9 cellular contexts compared by ENCODE assay signal in genomic region chr3:34056951-34057390, GRCh38.
DNase-seq lines count a peak whose midpoint lies in the region; ATAC-seq and TF ChIP-seq lines count a peak whose summit lies in the region.
"Had no signal": no experiment of that assay in that cellular context is flagged by ENCODE, and none has a peak within 500 bp of the region (broad histone marks: within the 10 kb centered on the region; RNA-seq: fewer than 3 reads in every experiment).

No MANE protein-coding gene starts in this region.

- no peaks in the 10 kb centered on the region for H3K79me2 ChIP-seq in PC-9 (ENCODE audit: low read depth)

- intact Hi-C loops in PC-9 (cut with micrococcal nuclease; ENCODE audit: unreplicated experiment) (no loop called here), upper lobe of right lung (cut with DNase I) (no loop called here)

- no TSS peak for BruUV-seq in PC-9 (replicated peaks; lab: Mats Ljungman, UMichigan)

- 0 out of 2 replicates have a peak overlapping the region, but pooled peaks have one; percentile 16 for H2AFZ ChIP-seq in PC-9

- H3K4me1 ChIP-seq in PC-9 (replicated peaks; ENCODE audit: insufficient read depth) (no peaks in the 10 kb centered on the region), upper lobe of right lung (no peaks in the 10 kb centered on the region), right atrium auricular region (no peaks in the 10 kb centered on the region)
- H3K4me1 ChIP-seq: body of pancreas had no signal

- DNase-seq in stimulated activated CD4-positive, alpha-beta T cell treated with anti-CD3 and anti-CD28 coated beads, Interleukin-15, amount 100 ng/mL, for 24 hours, result peak; percentile 38
- no peak for DNase-seq in stimulated activated CD4-positive, alpha-beta T cell treated with anti-CD3 and anti-CD28 coated beads, Interleukin-4, amount 100 ng/mL, for 1 hour
- DNase-seq in PC-9 (no peak), upper lobe of right lung (no peak), retina (no peak), right atrium auricular region (ENCODE audit: low spot score) (no peak)
- no peak for DNase-seq in activated CD8-positive, alpha-beta memory T cell treated with anti-CD3 and anti-CD28 coated beads, Interleukin-2, amount 50 U/mL, for 48 hours
- DNase-seq: body of pancreas had no signal

- H3K4me3 ChIP-seq in PC-9 (no peak overlapping the region), upper lobe of right lung (no peak overlapping the region), right atrium auricular region (no peak overlapping the region)
- H3K4me3 ChIP-seq: body of pancreas had no signal

- CTCF ChIA-PET in PC-9 (lab: Charles Lee), result no interaction called here

- H3K9me3 ChIP-seq in PC-9 (ENCODE audit: insufficient read depth, low read depth) (no peaks in the 10 kb centered on the region), upper lobe of right lung (no peaks in the 10 kb centered on the region), right atrium auricular region (no peaks in the 10 kb centered on the region)
- H3K9me3 ChIP-seq: body of pancreas had no signal

- H3K27ac ChIP-seq in PC-9 (no peak overlapping the region), upper lobe of right lung (no peak overlapping the region), right atrium auricular region (no peak overlapping the region)
- H3K27ac ChIP-seq: body of pancreas had no signal

- no peaks in the 10 kb centered on the region for H3F3A ChIP-seq in PC-9 (ENCODE audit: insufficient read depth, low read depth)

- no peaks in the 10 kb centered on the region for H4K20me1 ChIP-seq in PC-9 (ENCODE audit: insufficient read depth)

- H3K4me2 ChIP-seq in PC-9, result no peak overlapping the region

- H3K36me3 ChIP-seq in PC-9 (ENCODE audit: low read depth) (no peaks in the 10 kb centered on the region), upper lobe of right lung (no peaks in the 10 kb centered on the region), right atrium auricular region (no peaks in the 10 kb centered on the region)

- no peak for TF ChIP-seq CTCF in PC-9 (conservative IDR thresholded peaks at IDR 0.05)
- TF ChIP-seq CTCF in upper lobe of right lung (IDR thresholded peaks at IDR 0.05), result no peak
- no peak for TF ChIP-seq CTCF in right atrium auricular region (IDR thresholded peaks at IDR 0.05)

- no peaks in the 10 kb centered on the region for H3K9me2 ChIP-seq in PC-9 (ENCODE audit: insufficient read depth)

- no peaks in the 10 kb centered on the region for H3K27me3 ChIP-seq in PC-9 (ENCODE audit: insufficient read depth, low read depth)
- H3K27me3 ChIP-seq in upper lobe of right lung, result no peaks in the 10 kb centered on the region
- H3K27me3 ChIP-seq in right atrium auricular region, result no peaks in the 10 kb centered on the region
- H3K27me3 ChIP-seq: body of pancreas had no signal

- POLR2A ChIA-PET in PC-9 (lab: Charles Lee; ENCODE audit: unreplicated experiment), result no interaction called here

- ATAC-seq in HG02870 (IDR thresholded peaks at IDR 0.05; ENCODE audit: unreplicated experiment) (peak; percentile 96), upper lobe of right lung (peak; percentile 54)
- ATAC-seq: body of pancreas had no signal
